In the genomic region with DNA sequence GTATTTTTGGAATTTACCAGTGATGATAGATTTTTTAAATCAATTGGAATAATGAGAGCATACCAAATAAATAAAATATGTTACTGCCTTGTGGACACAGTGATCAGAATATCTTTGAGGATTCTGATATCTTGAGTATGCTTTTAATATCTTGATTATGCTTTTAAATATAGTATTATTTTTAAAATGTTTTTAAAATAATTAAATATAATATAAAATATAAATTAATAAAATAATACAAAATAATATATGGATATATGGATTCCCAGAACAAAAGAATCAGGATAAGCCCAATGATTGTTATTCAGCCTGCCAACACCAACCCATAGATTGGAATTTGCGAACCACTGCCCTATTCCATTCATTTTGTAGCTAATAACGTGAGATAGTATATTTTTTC, we compare ENCODE assay signal across 28 cellular contexts.
"Had no signal": no experiment of that assay in that cellular context is flagged by ENCODE, and none has a peak within 500 bp of the region (broad histone marks: within the 10 kb centered on the region; RNA-seq: fewer than 3 reads in every experiment).

No MANE protein-coding gene starts in this region.

- DNase-seq: activated B cell treated with CpG ODN at 0.5 μM for 24 hours; activated CD4-positive, alpha-beta memory T cell treated with anti-CD3 and anti-CD28 coated beads for 36 hours; activated CD4-positive, alpha-beta T cell treated with anti-CD3 and anti-CD28 coated beads for 48 hours; activated CD4-positive, alpha-beta T cell treated with anti-CD3 and anti-CD28 coated beads, Interleukin-2, amount 50 U/mL, for 1 hour; activated CD8-positive, alpha-beta memory T cell treated with anti-CD3 and anti-CD28 coated beads, Interleukin-2, amount 50 U/mL, for 48 hours; activated gamma-delta T cell; activated naive CD4-positive, alpha-beta T cell; activated naive CD4-positive, alpha-beta T cell treated with anti-CD3 and anti-CD28 coated beads, Interleukin-2, amount 10 ng/mL, durations not matched to agents 7 days and 5 days; activated naive CD8-positive, alpha-beta T cell treated with anti-CD3 and anti-CD28 coated beads, Interleukin-2, amount 10 ng/mL, durations not matched to agents 7 days and 5 days; activated T-cell treated with anti-CD3 and anti-CD28 coated beads for 4 hours; activated T-cell treated with anti-CD3 and anti-CD28 coated beads, Interleukin-2, amount 50 U/mL, for 24 hours; activated T-cell treated with anti-CD3 and anti-CD28 coated beads, Interleukin-2, amount 50 U/mL, for 72 hours; cortex of kidney; dermis blood vessel endothelial cell; effector CD4-positive, alpha-beta T cell; esophagus squamous epithelium; foreskin melanocyte; head of caudate nucleus; T-helper 2 cell had no signal

- ATAC-seq: activated CD4-positive, CD25-positive, alpha-beta regulatory T cell treated with anti-CD3 and anti-CD28 coated beads, Interleukin-2, amount 50 U/mL, for 24 hours; activated naive CD4-positive, alpha-beta T cell treated with anti-CD3 and anti-CD28 coated beads, Interleukin-2, amount 50 U/mL, for 72 hours; activated T-cell treated with anti-CD3 and anti-CD28 coated beads, Interleukin-2, amount 50 U/mL, for 72 hours had no signal

- H3K27ac ChIP-seq: ascending aorta, breast epithelium, cardiac muscle cell, epithelial cell of prostate, esophagus squamous epithelium, VCaP had no signal

- FAIRE-seq: endometrium, endothelial cell of umbilical vein had no signal
